In genomic region chr22:29879738-29880137, GRCh38 we compare ENCODE assay signal across 16 cellular contexts. TPM values are rescaled to one million over a fixed set of nuclear protein-coding genes. Genes with fewer than 3 reads are reported as not detected.
A peak's percentile ranks its signal among the peaks of the same experiment; 100 is the strongest.
DNase-seq lines count a peak whose midpoint lies in the region; ATAC-seq, FAIRE-seq and TF ChIP-seq lines count a peak whose summit lies in the region.
"Had no signal": no experiment of that assay in that cellular context is flagged by ENCODE, and none has a peak within 500 bp of the region (broad histone marks: within the 10 kb centered on the region; RNA-seq: fewer than 3 reads in every experiment).

No MANE protein-coding gene starts in this region.

- TF ChIP-seq CTCF in BE2C (IDR thresholded peaks at IDR 0.05; ENCODE audit: low read depth, low read length): no peak
- no peak for TF ChIP-seq CTCF in K562 (IDR thresholded peaks at IDR 0.05 in 2 of 3, conservative IDR thresholded peaks at IDR 0.05 in 1 of 3; ENCODE audit: insufficient read depth in 2 of 3, low read depth in 1 of 3, low read length in 3 of 3)

- DNase-seq in A172 (ENCODE audit: low spot score) (peak; percentile 18), BE2C (peak; percentile 52), M059J (ENCODE audit: low read depth) (peak; percentile 5), K562 (ENCODE audit: extremely low read depth in 1 of 4, low spot score in 3 of 4) (peak in 3 of 4 experiments; percentile 15 to 42 (median 30)), COLO668 (lab: John Stamatoyannopoulos, UW; ENCODE audit: unreplicated experiment) (no peak), GF-D8 (lab: John Stamatoyannopoulos, UW) (no peak)
- DNase-seq in effector CD4-positive, alpha-beta T cell: no peak
- DNase-seq in activated effector memory CD4-positive, alpha-beta T cell treated with Interleukin-2 at 50 U/mL for 16 hours: no peak
- DNase-seq: activated CD8-positive, alpha-beta memory T cell treated with anti-CD3 and anti-CD28 coated beads, Interleukin-2, amount 10 ng/mL, durations not matched to agents 7 days and 5 days; activated naive CD8-positive, alpha-beta T cell treated with anti-CD3 and anti-CD28 coated beads, Interleukin-2, amount 10 ng/mL, durations not matched to agents 7 days and 5 days; cerebellar nuclear complex; NCI-H1092 treated with DMSO at 0.1 percent for 48 hours; T1000 had no signal

- H4K20me1 ChIP-seq in K562 (replicated peaks; ENCODE audit: control insufficient read depth, insufficient read depth, low read length): 0 out of 2 replicates have a peak, but pooled peaks cover 2% of the 10 kb centered on the region

- CTCF ChIA-PET in K562 (lab: Yijun Ruan, JAX; ENCODE audit: low intra/inter-chr PET ratio): no interaction called here

- H3K4me1 ChIP-seq in BE2C (no peaks in the 10 kb centered on the region), K562 (replicated peaks in 1 of 2; ENCODE audit: control insufficient read depth in 2 of 2, insufficient read depth in 2 of 2, low read length in 2 of 2) (peaks cover 0 to 5% of the 10 kb centered on the region in 2 experiments; a peak in 2 of 5 replicates)

- TF ChIP-seq POLR2A in K562 (conservative IDR thresholded peaks at IDR 0.05): no peak

- no peak overlapping the region for H3K9ac ChIP-seq in K562 (ENCODE audit: insufficient read depth in 1 of 2, low read depth in 2 of 2, low read length in 2 of 2)

- POLR2A ChIA-PET in K562 (lab: Yijun Ruan, JAX): interaction anchor here (0.7 kb wide), 1 partner anchor 11 kb away, joined by 3 read pairs; no protein-coding TSS in a partner anchor

- intact Hi-C loops in K562 (cut with micrococcal nuclease): loop anchor here (5.0 kb wide), 1 partner anchor 128 kb away; no protein-coding TSS in a partner anchor

- no peaks in the 10 kb centered on the region; the same call in 1 of the 2 replicates for H3K36me3 ChIP-seq in BE2C
- H3K36me3 ChIP-seq in K562 (ENCODE audit: control insufficient read depth, insufficient read depth, low read length): no peaks in the 10 kb centered on the region
- H3K36me3 ChIP-seq: esophagus muscularis mucosa, neutrophil, suprapubic skin had no signal

- no peaks in the 10 kb centered on the region for H3K9me1 ChIP-seq in K562 (ENCODE audit: control insufficient read depth, insufficient read depth, low read length)

- no peak overlapping the region for H3K4me2 ChIP-seq in K562 (ENCODE audit: insufficient read depth, low read length)

- no peak overlapping the region for H2AFZ ChIP-seq in K562 (ENCODE audit: low read depth, low read length)

- FAIRE-seq in K562 (lab: Jason Lieb, UNC): peak; percentile 60

- H3K9me3 ChIP-seq in BE2C (no peaks in the 10 kb centered on the region), K562 (replicated peaks; ENCODE audit: control insufficient read depth, insufficient read depth, low read depth, low read length) (no peaks in the 10 kb centered on the region)
- H3K9me3 ChIP-seq: esophagus muscularis mucosa, neutrophil, suprapubic skin had no signal

- H3K27ac ChIP-seq in K562 (ENCODE audit: extremely low read depth, low read depth, low read length): no peak overlapping the region
- H3K27ac ChIP-seq: esophagus muscularis mucosa, neutrophil, suprapubic skin had no signal

- no peak for TF ChIP-seq EP300 in K562 (IDR thresholded peaks at IDR 0.05; ENCODE audit: low read length)

- TF ChIP-seq RAD21 in K562 (CRISPR knock-in tag; conservative IDR thresholded peaks at IDR 0.05 in 1 of 2, IDR thresholded peaks at IDR 0.05 in 1 of 2): no peak

- 75% methylated on average over 5 of the region's 5 CpGs for WGBS in K562 (ENCODE audit: insufficient coverage, low coverage, missing lambda C conversion rate)

- no peak overlapping the region for H3K4me3 ChIP-seq in BE2C (ENCODE audit: low read depth, low read length)
- H3K4me3 ChIP-seq in K562: no peak overlapping the region
- H3K4me3 ChIP-seq: esophagus muscularis mucosa, suprapubic skin had no signal

- H3K27me3 ChIP-seq in BE2C (no peaks in the 10 kb centered on the region), K562 (ENCODE audit: control insufficient read depth in 2 of 2, insufficient read depth in 2 of 2, low read length in 2 of 2) (no peaks in the 10 kb centered on the region)
- H3K27me3 ChIP-seq: esophagus muscularis mucosa, neutrophil, suprapubic skin had no signal

- in situ Hi-C loops in K562 (cut with MboI): no loop called here

- peak; percentile 64 for ATAC-seq in K562
- ATAC-seq: activated CD8-positive, alpha-beta memory T cell treated with anti-CD3 and anti-CD28 coated beads, Interleukin-2, amount 10 ng/mL, durations not matched to agents 7 days and 5 days had no signal

- peaks cover 16% of the 10 kb centered on the region for H3K79me2 ChIP-seq in K562 (ENCODE audit: control insufficient read depth, insufficient read depth, low read length)

- no TSS peak for BruUV-seq in K562 (replicated peaks; lab: Mats Ljungman, UMichigan)

TF ChIP-seq in K562, 482 proteins besides CTCF, POLR2A, EP300 and RAD21 (continues in another document):
- TF ChIP-seq CC2D1A (IDR thresholded peaks at IDR 0.05) (no peak), USF1 (CRISPR knock-in tag; IDR thresholded peaks at IDR 0.05) (peak; percentile 51; the same call in 1 of the 2 replicates), ASH1L (IDR thresholded peaks at IDR 0.05; ENCODE audit: borderline replicate concordance, low read depth, partially characterized antibody) (peak; percentile 55), RAD51 (IDR thresholded peaks at IDR 0.05; ENCODE audit: borderline replicate concordance, low read depth) (peak; percentile 41; the same call in 1 of the 2 replicates), ZKSCAN1 (IDR thresholded peaks at IDR 0.05; ENCODE audit: low read depth, low read length) (no peak), MTA2 (IDR thresholded peaks at IDR 0.05; ENCODE audit: low read depth) (no peak), NFYB (IDR thresholded peaks at IDR 0.05; ENCODE audit: extremely low read depth, insufficient read length) (peak; percentile 77)
- TF ChIP-seq, protein P1, sequence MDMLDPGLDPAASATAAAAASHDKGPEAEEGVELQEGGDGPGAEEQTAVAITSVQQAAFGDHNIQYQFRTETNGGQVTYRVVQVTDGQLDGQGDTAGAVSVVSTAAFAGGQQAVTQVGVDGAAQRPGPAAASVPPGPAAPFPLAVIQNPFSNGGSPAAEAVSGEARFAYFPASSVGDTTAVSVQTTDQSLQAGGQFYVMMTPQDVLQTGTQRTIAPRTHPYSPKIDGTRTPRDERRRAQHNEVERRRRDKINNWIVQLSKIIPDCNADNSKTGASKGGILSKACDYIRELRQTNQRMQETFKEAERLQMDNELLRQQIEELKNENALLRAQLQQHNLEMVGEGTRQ (CRISPR knock-in tag; IDR thresholded peaks at IDR 0.05): peak; percentile 37; the same call in 1 of the 2 replicates

RNA-seq across cellular contexts. Expression of gene MTMR3, which starts 3.2 kb away (rescaled TPM):
- 8.1 and 9.4 TPM in 2 replicates for total RNA-seq in A172 (2014; rRNA removed; shearing (Covaris generic))
- 25.5 TPM for polyA plus RNA-seq in BE2C (2012; ENCODE audit: insufficient read depth, insufficient read length, low read depth)
- total RNA-seq in M059J (2014; rRNA removed; shearing (Covaris generic)): 9.3 and 16.7 TPM in 2 replicates
- total RNA-seq in K562 (2011; cell fraction: chromatin; rRNA removed; ENCODE audit: low replicate concordance): 79.8 and 96.2 TPM in 2 replicates
- 38.5 and 45.4 TPM in 2 replicates for total RNA-seq in K562 (2011; cell fraction: nucleolus; rRNA removed)
- 55.1 and 55.5 TPM in 2 replicates for total RNA-seq in K562 (2011; cell fraction: nucleoplasm; rRNA removed)
- total RNA-seq in K562 (2014; rRNA removed) (5.1 and 9.0 TPM in 2 replicates), K562 (2014; rRNA removed; fragmentation: Illumina TruSeq; extraction: Trizol) (7.1 and 8.3 TPM in 2 replicates), K562 (2015; rRNA removed; fragmentation: Illumina TruSeq; extraction: Trizol) (7.5 and 7.9 TPM in 2 replicates), K562 (2021) (12.3 and 13.6 TPM in 2 replicates)
- polyA plus RNA-seq in K562 (2011; rRNA removed) (13.7 and 20.0 TPM in 2 replicates), K562 (2014; fragmentation: Illumina TruSeq; extraction: Trizol) (10.7 and 12.0 TPM in 2 replicates), K562 (2014; fragmentation: Nextera tagmentation; extraction: Ambion mirVana) (1 to 10 TPM; 1.6 to 1.9 TPM), K562 (2014; rRNA removed) (6.9 and 8.3 TPM in 2 replicates)
- 8.9 and 12.3 TPM in 2 replicates for polyA plus RNA-seq in K562 (2011; cell fraction: cytosol; rRNA removed)
- polyA plus RNA-seq in K562 (2011; cell fraction: nucleus; rRNA removed): 83.6 and 87.4 TPM in 2 replicates
- 8.8 and 14.8 TPM in 2 replicates for polyA plus RNA-seq in K562 (2012)
- 17.3 and 19.5 TPM in 2 replicates for polyA minus RNA-seq in K562 (2011; rRNA and poly(A)+ RNA removed)
- 5.9 and 13.6 TPM in 2 replicates for polyA minus RNA-seq in K562 (2011; cell fraction: cytosol; rRNA and poly(A)+ RNA removed)
- 13.2 and 26.2 TPM in 2 replicates for polyA minus RNA-seq in K562 (2011; cell fraction: nucleus; rRNA and poly(A)+ RNA removed)

RNA-seq across cellular contexts. Expression of gene ASCC2, which starts 41.7 kb away (rescaled TPM):
- total RNA-seq in A172 (2014; rRNA removed; shearing (Covaris generic)): 15.4 and 16.7 TPM in 2 replicates
- 148 TPM for polyA plus RNA-seq in BE2C (2012; ENCODE audit: insufficient read depth, insufficient read length, low read depth)
- 14.8 and 28.7 TPM in 2 replicates for total RNA-seq in M059J (2014; rRNA removed; shearing (Covaris generic))
- 87.8 and 154 TPM in 2 replicates for total RNA-seq in K562 (2011; cell fraction: chromatin; rRNA removed; ENCODE audit: low replicate concordance)
- total RNA-seq in K562 (2011; cell fraction: nucleolus; rRNA removed): 77.8 and 91.1 TPM in 2 replicates
- total RNA-seq in K562 (2011; cell fraction: nucleoplasm; rRNA removed): 95.8 and 138 TPM in 2 replicates
- 22.9 and 33.0 TPM in 2 replicates for total RNA-seq in K562 (2014; rRNA removed)
- 20.2 and 20.4 TPM in 2 replicates for total RNA-seq in K562 (2014; rRNA removed; fragmentation: Illumina TruSeq; extraction: Trizol)
- 26.6 and 27.3 TPM in 2 replicates for total RNA-seq in K562 (2015; rRNA removed; fragmentation: Illumina TruSeq; extraction: Trizol)
- total RNA-seq in K562 (2021): 42.5 and 45.1 TPM in 2 replicates
- 26.8 and 34.4 TPM in 2 replicates for polyA plus RNA-seq in K562 (2011; rRNA removed)
- polyA plus RNA-seq in K562 (2011; cell fraction: cytosol; rRNA removed): 26.4 and 36.5 TPM in 2 replicates
- polyA plus RNA-seq in K562 (2011; cell fraction: nucleus; rRNA removed): 47.8 and 75.5 TPM in 2 replicates
- polyA plus RNA-seq in K562 (2012): 35.6 and 43.4 TPM in 2 replicates
- 46.7 and 47.4 TPM in 2 replicates for polyA plus RNA-seq in K562 (2014; fragmentation: Illumina TruSeq; extraction: Trizol)
- polyA plus RNA-seq in K562 (2014; fragmentation: Nextera tagmentation; extraction: Ambion mirVana): 1 to 10 TPM; 4.0 TPM
- 33.8 and 36.2 TPM in 2 replicates for polyA plus RNA-seq in K562 (2014; rRNA removed)
- polyA minus RNA-seq in K562 (2011; rRNA and poly(A)+ RNA removed): 29.8 and 30.7 TPM in 2 replicates
- 24.3 and 25.7 TPM in 2 replicates for polyA minus RNA-seq in K562 (2011; cell fraction: cytosol; rRNA and poly(A)+ RNA removed)
- polyA minus RNA-seq in K562 (2011; cell fraction: nucleus; rRNA and poly(A)+ RNA removed): 22.9 and 27.5 TPM in 2 replicates

Comparison
In these comparisons a context has a peak if more than half of its experiments do, and no peak if none do; other contexts are left out.
1. DNase-seq: peak in A172 (single experiment), BE2C (single experiment), M059J (single experiment) and K562 (3 of 4); none in COLO668 (single experiment), effector CD4-positive, alpha-beta T cell (single experiment), GF-D8 (single experiment) and activated effector memory CD4-positive, alpha-beta T cell treated with Interleukin-2 at 50 U/mL for 16 hours (single experiment).